ENCODE assay signal across 16 cellular contexts in the genomic region with DNA sequence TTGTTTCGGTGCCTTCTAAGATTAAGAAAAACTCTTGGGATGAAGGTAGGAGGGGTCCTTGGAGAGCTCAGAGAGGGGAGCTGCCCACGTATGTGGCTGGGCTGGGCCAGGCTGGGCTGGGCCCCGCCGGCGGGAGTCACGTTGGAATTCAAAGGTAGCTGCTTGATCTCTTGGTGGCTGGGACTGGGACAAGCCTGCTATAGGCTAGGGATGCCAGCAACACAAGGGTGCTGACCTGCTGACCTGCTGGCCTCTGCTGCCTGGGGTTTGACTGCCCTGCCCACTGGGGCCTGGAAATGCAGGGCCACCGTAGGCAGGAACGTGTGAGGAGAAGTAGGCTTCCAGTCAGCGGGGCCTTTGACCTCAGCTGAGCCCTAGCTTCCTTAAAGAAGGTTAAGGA. TPM values are rescaled to one million over a fixed set of nuclear protein-coding genes. Genes with fewer than 3 reads are reported as not detected.
DNase-seq lines count a peak whose midpoint lies in the region; TF ChIP-seq lines count a peak whose summit lies in the region.
"Had no signal": no experiment of that assay in that cellular context is flagged by ENCODE, and none has a peak within 500 bp of the region (broad histone marks: within the 10 kb centered on the region; RNA-seq: fewer than 3 reads in every experiment).

No MANE protein-coding gene starts in this region.

- H3K4me1 ChIP-seq in osteoblast (ENCODE audit: insufficient read depth, low read length): no peaks in the 10 kb centered on the region

- no peaks in the 10 kb centered on the region for H4K20me1 ChIP-seq in osteoblast (ENCODE audit: insufficient read depth, low read length)

- DNase-seq in ELF-1 (ENCODE audit: low read depth, low spot score) (peak; percentile 81), RWPE1 (ENCODE audit: low spot score) (no peak), glutamatergic neuron (peak; percentile 26), osteoblast (ENCODE audit: insufficient read length, low spot score, missing footprints) (peak; percentile 68), Kasumi-1 (lab: John Stamatoyannopoulos, UW) (no peak), AML-193 (lab: John Stamatoyannopoulos, UW) (no peak), kidney glomerular epithelial cell (lab: John Stamatoyannopoulos, UW) (no peak), HUDEP-2 (lab: John Stamatoyannopoulos, UW; ENCODE audit: unreplicated experiment in 76 of 76) (no peak)
- DNase-seq: ACHN, HCEC 1CT, MV-4-11, NCI-H1417 treated with DMSO at 0.1 percent for 48 hours, NCI-H2029 treated with DMSO at 0.1 percent for 48 hours, NCI-H510A treated with DMSO at 0.1 percent for 48 hours, SJCRH30 had no signal

- peaks cover 74% of the 10 kb centered on the region for H3K4me1 Mint-ChIP-seq in glutamatergic neuron (ENCODE audit: low read depth, unreplicated experiment)

- CTCF ChIA-PET in RWPE1 (lab: Yijun Ruan, JAX): interaction anchor here (0.5 to 1.2 kb wide), 4 partner anchors 9 to 180 kb away, joined by 3 to 9 read pairs (median 4); no protein-coding TSS in a partner anchor

- peaks cover 11% of the 10 kb centered on the region for H3K36me3 Mint-ChIP-seq in glutamatergic neuron (ENCODE audit: unreplicated experiment)
- H3K36me3 Mint-ChIP-seq: IgD-negative memory B cell had no signal

- TF ChIP-seq CTCF in RWPE1 (conservative IDR thresholded peaks at IDR 0.05; ENCODE audit: low read depth): no peak
- TF ChIP-seq CTCF in glutamatergic neuron (IDR thresholded peaks at IDR 0.05; ENCODE audit: partially characterized antibody, unreplicated experiment): no peak
- no peak for TF ChIP-seq CTCF in osteoblast (IDR thresholded peaks at IDR 0.05; ENCODE audit: extremely low read depth, low read depth, low read length)

- H3K4me3 ChIP-seq in osteoblast (ENCODE audit: insufficient read depth, low read length): no peak overlapping the region
- H3K4me3 ChIP-seq: SJCRH30 had no signal

- peak overlapping the region; percentile 65 for H3K4me3 Mint-ChIP-seq in glutamatergic neuron (ENCODE audit: unreplicated experiment)
- H3K4me3 Mint-ChIP-seq: IgD-negative memory B cell had no signal

- peak overlapping the region; percentile 37; the same call in 1 of the 2 replicates for H3K27ac ChIP-seq in RWPE1
- H3K27ac ChIP-seq in osteoblast (ENCODE audit: low read depth, low read length): no peak overlapping the region
- H3K27ac ChIP-seq: SJCRH30 had no signal

- peaks cover 9% of the 10 kb centered on the region for H3K27me3 Mint-ChIP-seq in glutamatergic neuron (ENCODE audit: unreplicated experiment)

- no peaks in the 10 kb centered on the region for H3K9me3 ChIP-seq in osteoblast (ENCODE audit: low read depth, low read length)
- H3K9me3 ChIP-seq: SJCRH30 had no signal

- no peak overlapping the region for H3K4me2 ChIP-seq in osteoblast (ENCODE audit: insufficient read depth, low read length)

- H3K36me3 ChIP-seq in osteoblast (ENCODE audit: insufficient read depth, low read length): no peaks in the 10 kb centered on the region
- H3K36me3 ChIP-seq: SJCRH30 had no signal

- H3K79me2 ChIP-seq in osteoblast (ENCODE audit: insufficient read depth, low read length): no peaks in the 10 kb centered on the region

- H2AFZ ChIP-seq in osteoblast (ENCODE audit: low read length): no peak overlapping the region

- H3K27me3 ChIP-seq in osteoblast (ENCODE audit: insufficient read depth, low read length): peaks cover 9% of the 10 kb centered on the region
- H3K27me3 ChIP-seq: SJCRH30 had no signal

- peaks cover 14% of the 10 kb centered on the region for H3K9me3 Mint-ChIP-seq in glutamatergic neuron (ENCODE audit: unreplicated experiment)
- H3K9me3 Mint-ChIP-seq: IgD-negative memory B cell had no signal

- POLR2A ChIA-PET in RWPE1 (lab: Yijun Ruan, JAX; ENCODE audit: low non-redundant PET): no interaction called here

- peak overlapping the region; percentile 84 for H3K27ac Mint-ChIP-seq in glutamatergic neuron (ENCODE audit: unreplicated experiment)
- H3K27ac Mint-ChIP-seq: IgD-negative memory B cell had no signal

RNA-seq across cellular contexts. Expression of a gene that starts 52.8 kb away (rescaled TPM):
- 62.3 TPM for total RNA-seq in glutamatergic neuron (ENCODE audit: unreplicated experiment)
- 35.8 and 37.4 TPM in 2 replicates for total RNA-seq in osteoblast

Comparison
In these comparisons a context has a peak if more than half of its experiments do, and no peak if none do; other contexts are left out.
1. DNase-seq: peak in ELF-1 (single experiment), glutamatergic neuron (single experiment) and osteoblast (single experiment); none in RWPE1 (single experiment), Kasumi-1 (0 of 2), AML-193 (0 of 2), kidney glomerular epithelial cell (single experiment) and HUDEP-2 (0 of 76).